Comparison of ENCODE assay signal across 9 cellular contexts in genomic region chr6:26273673-26274595, GRCh38.
DNase-seq lines count a peak whose midpoint lies in the region; ATAC-seq, FAIRE-seq and TF ChIP-seq lines count a peak whose summit lies in the region.
"Had no signal": no experiment of that assay in that cellular context is flagged by ENCODE, and none has a peak within 500 bp of the region (broad histone marks: within the 10 kb centered on the region; RNA-seq: fewer than 3 reads in every experiment).

No MANE protein-coding gene starts in this region.

- H3K36me3 Mint-ChIP-seq in activated CD8-positive, alpha-beta T cell treated with anti-CD3 and anti-CD28 coated beads for 36 hours (ENCODE audit: low read depth) = peaks cover 2% of the 10 kb centered on the region
- H3K36me3 Mint-ChIP-seq: activated naive CD4-positive, alpha-beta T cell treated with anti-CD3 and anti-CD28 coated beads, Interleukin-2, amount 50 U/mL, for 24 hours had no signal

- no peak for FAIRE-seq in kidney (lab: Jason Lieb, UNC)

- TF ChIP-seq CTCF in cardiac muscle cell (IDR thresholded peaks at IDR 0.05; ENCODE audit: low read depth, low read length) (no peak), kidney (IDR thresholded peaks at IDR 0.05; ENCODE audit: borderline replicate concordance, extremely low read depth, insufficient read depth) (no peak), GM10248 (IDR thresholded peaks at IDR 0.05; ENCODE audit: control extremely low read depth, extremely low read depth, low read depth, missing control alignments) (no peak)
- TF ChIP-seq CTCF in activated CD8-positive, alpha-beta T cell treated with anti-CD3 and anti-CD28 coated beads for 36 hours (IDR thresholded peaks at IDR 0.05) = no peak

- H3K27ac Mint-ChIP-seq in activated CD8-positive, alpha-beta T cell treated with anti-CD3 and anti-CD28 coated beads for 36 hours = no peak overlapping the region
- H3K27ac Mint-ChIP-seq: activated naive CD4-positive, alpha-beta T cell treated with anti-CD3 and anti-CD28 coated beads, Interleukin-2, amount 50 U/mL, for 24 hours had no signal

- H3K9ac ChIP-seq in kidney (ENCODE audit: low read length in 2 of 2) = peak overlapping the region in 1 of 2 donors; percentile 62

- DNase-seq in cardiac muscle cell (ENCODE audit: low read depth in 1 of 2, low spot score in 1 of 2) (peak in 1 of 2 donors; percentile 47), left cardiac atrium (no peak), kidney (no peak), GM10248 (ENCODE audit: extremely low spot score) (no peak), retina (no peak)
- peak; percentile 35 for DNase-seq in activated CD8-positive, alpha-beta T cell treated with anti-CD3 and anti-CD28 coated beads for 36 hours
- DNase-seq in activated CD4-positive, CD25-positive, alpha-beta regulatory T cell (lab: John Stamatoyannopoulos, UW) = no peak

- H3K4me3 ChIP-seq in cardiac muscle cell (peak overlapping the region; percentile 32), kidney (ENCODE audit: low read length in 2 of 2) (peak overlapping the region; percentile 64 to 66), urinary bladder (ENCODE audit: low read depth, low read length) (peak overlapping the region; percentile 33)

- POLR2A ChIA-PET in activated CD8-positive, alpha-beta T cell treated with anti-CD3 and anti-CD28 coated beads for 36 hours (lab: Charles Lee) = interaction anchor here (0.6 to 11.2 kb wide), 32 partner anchors 10 to 1619 kb away, joined by 3 to 242 read pairs (median 6); partner anchors contain the start of gene HMGN4
- POLR2A ChIA-PET in GM10248 (lab: Yijun Ruan, JAX) = interaction anchor here (0.7 to 6.1 kb wide), 13 partner anchors 7 to 322 kb away, joined by 3 to 90 read pairs (median 9); a partner anchor contains a TSS

- intact Hi-C loops in left cardiac atrium (cut with DNase I) (no loop called here), kidney (cut with DNase I) (no loop called here)
- intact Hi-C loops in activated CD8-positive, alpha-beta T cell treated with anti-CD3 and anti-CD28 coated beads for 36 hours (cut with micrococcal nuclease) = loop anchor here (1.0 to 5.0 kb wide), 4 partner anchors 11 to 77 kb away; a partner anchor contains a TSS

- peaks cover 15% of the 10 kb centered on the region for H3K4me1 ChIP-seq in cardiac muscle cell (ENCODE audit: low read depth)
- H3K4me1 ChIP-seq in kidney (ENCODE audit: control insufficient read depth in 1 of 2, insufficient read depth in 1 of 2, low read depth in 1 of 2, low read length in 2 of 2) = peaks cover 0 to 2% of the 10 kb centered on the region in 2 donors
- H3K4me1 ChIP-seq in urinary bladder (ENCODE audit: insufficient read depth) = no peaks in the 10 kb centered on the region

- no peaks in the 10 kb centered on the region for H3K27me3 ChIP-seq in cardiac muscle cell

- H3K27ac ChIP-seq in cardiac muscle cell = peak overlapping the region; percentile 66
- peak overlapping the region in 1 of 2 donors; percentile 82 for H3K27ac ChIP-seq in kidney (ENCODE audit: low read depth in 2 of 2, low read length in 2 of 2)
- peak overlapping the region; percentile 82 for H3K27ac ChIP-seq in urinary bladder (ENCODE audit: low read depth)

- no peaks in the 10 kb centered on the region for H3K27me3 Mint-ChIP-seq in activated CD8-positive, alpha-beta T cell treated with anti-CD3 and anti-CD28 coated beads for 36 hours
- H3K27me3 Mint-ChIP-seq: activated naive CD4-positive, alpha-beta T cell treated with anti-CD3 and anti-CD28 coated beads, Interleukin-2, amount 50 U/mL, for 24 hours had no signal

- H3K9me3 Mint-ChIP-seq in activated CD8-positive, alpha-beta T cell treated with anti-CD3 and anti-CD28 coated beads for 36 hours = no peaks in the 10 kb centered on the region
- H3K9me3 Mint-ChIP-seq: activated naive CD4-positive, alpha-beta T cell treated with anti-CD3 and anti-CD28 coated beads, Interleukin-2, amount 50 U/mL, for 24 hours had no signal

- 9% methylated on average over 21 of the region's 21 CpGs for WGBS in urinary bladder

- no peak overlapping the region for H3K4me3 Mint-ChIP-seq in activated CD8-positive, alpha-beta T cell treated with anti-CD3 and anti-CD28 coated beads for 36 hours
- H3K4me3 Mint-ChIP-seq: activated naive CD4-positive, alpha-beta T cell treated with anti-CD3 and anti-CD28 coated beads, Interleukin-2, amount 50 U/mL, for 24 hours had no signal

- H3K36me3 ChIP-seq in cardiac muscle cell = no peaks in the 10 kb centered on the region
- H3K36me3 ChIP-seq in kidney (ENCODE audit: control insufficient read depth in 1 of 2, insufficient read depth in 2 of 2, low read length in 2 of 2) = no peaks in the 10 kb centered on the region
- H3K36me3 ChIP-seq in urinary bladder (ENCODE audit: insufficient read depth) = no peaks in the 10 kb centered on the region

- CTCF ChIA-PET in activated CD8-positive, alpha-beta T cell treated with anti-CD3 and anti-CD28 coated beads for 36 hours (lab: Charles Lee) = interaction anchor here (1.1 to 5.2 kb wide), 7 partner anchors 11 to 89 kb away, joined by 3 to 22 read pairs (median 4); a partner anchor contains a TSS
- CTCF ChIA-PET in GM10248 (lab: Yijun Ruan, JAX) = interaction anchor here (0.7 to 9.8 kb wide), 12 partner anchors 11 to 322 kb away, joined by 3 to 133 read pairs (median 4); a partner anchor contains a TSS

- peaks cover 18% of the 10 kb centered on the region for H3K4me1 Mint-ChIP-seq in activated CD8-positive, alpha-beta T cell treated with anti-CD3 and anti-CD28 coated beads for 36 hours (ENCODE audit: low read depth)

- H3K9me3 ChIP-seq in cardiac muscle cell (ENCODE audit: low read depth) (no peaks in the 10 kb centered on the region), kidney (ENCODE audit: control insufficient read depth in 1 of 2, low read length in 2 of 2) (peaks cover 0 to 4% of the 10 kb centered on the region in 2 donors)

- no peak for ATAC-seq in left cardiac atrium
- ATAC-seq in activated CD8-positive, alpha-beta T cell treated with anti-CD3 and anti-CD28 coated beads for 36 hours = peak; percentile 5
